9 cellular contexts compared by ENCODE assay signal in genomic region chr11:2304156-2305139, GRCh38. TPM values are rescaled to one million over a fixed set of nuclear protein-coding genes. Genes with fewer than 3 reads are reported as not detected.
DNase-seq lines count a peak whose midpoint lies in the region; ATAC-seq, FAIRE-seq and TF ChIP-seq lines count a peak whose summit lies in the region.
"Had no signal": no experiment of that assay in that cellular context is flagged by ENCODE, and none has a peak within 500 bp of the region (broad histone marks: within the 10 kb centered on the region; RNA-seq: fewer than 3 reads in every experiment).

No MANE protein-coding gene starts in this region.

- H3K79me2 ChIP-seq in trophoblast cell (ENCODE audit: control insufficient read depth, insufficient read depth, low read length, poor library complexity), result no peaks in the 10 kb centered on the region

- CTCF ChIA-PET in Caco-2 (lab: Charles Lee), result interaction anchor here (0.6 to 9.8 kb wide), 22 partner anchors 12 to 1176 kb away, joined by 3 to 128 read pairs (median 4); partner anchors contain the start of gene TSSC4

- DNase-seq in Caco-2 (no peak), T-helper 17 cell (peak in 1 of 3 donors; percentile 2), heart right ventricle (no peak), trophoblast cell (no peak), NCI-H2029 (lab: John Stamatoyannopoulos, UW) (no peak), activated gamma-delta T cell treated with Interleukin-2 at 50 U/mL for 16 hours (no peak), urothelium cell line (ENCODE audit: low spot score) (no peak)

- H3K4me1 ChIP-seq in Caco-2, result peaks cover 45% of the 10 kb centered on the region
- peaks cover 21 to 69% (median 38%) of the 10 kb centered on the region in 9 donors for H3K4me1 ChIP-seq in heart right ventricle
- H3K4me1 ChIP-seq in trophoblast cell (ENCODE audit: control insufficient read depth in 1 of 2, insufficient read depth in 2 of 2, low read length in 2 of 2), result no peaks in the 10 kb centered on the region

- no peaks in the 10 kb centered on the region for H3K36me3 ChIP-seq in Caco-2 (ENCODE audit: control insufficient read depth, insufficient read depth, low read length)
- no peaks in the 10 kb centered on the region for H3K36me3 ChIP-seq in heart right ventricle
- H3K36me3 ChIP-seq in trophoblast cell (ENCODE audit: control insufficient read depth in 1 of 2, insufficient read depth in 2 of 2, low read length in 2 of 2), result no peaks in the 10 kb centered on the region

- H3K9me3 Mint-ChIP-seq in Caco-2 (ENCODE audit: unreplicated experiment), result no peaks in the 10 kb centered on the region

- H3K27ac Mint-ChIP-seq in Caco-2 (ENCODE audit: unreplicated experiment) (peak overlapping the region; percentile 75), T-helper 17 cell (peak overlapping the region; percentile 88)

- H3K27me3 ChIP-seq in Caco-2 (replicated peaks; ENCODE audit: control insufficient read depth, insufficient read depth, low read length), result no peaks in the 10 kb centered on the region
- H3K27me3 ChIP-seq in heart right ventricle, result no peaks in the 10 kb centered on the region
- H3K27me3 ChIP-seq in trophoblast cell (ENCODE audit: insufficient read depth, low read length), result no peaks in the 10 kb centered on the region

- no TSS peak for BruUV-seq in Caco-2 (replicated peaks; lab: Mats Ljungman, UMichigan)

- H3K36me3 Mint-ChIP-seq in Caco-2 (ENCODE audit: insufficient read depth, unreplicated experiment) (no peaks in the 10 kb centered on the region), T-helper 17 cell (ENCODE audit: low read depth) (peaks cover 3% of the 10 kb centered on the region)

- no peak overlapping the region for H2BK12ac ChIP-seq in trophoblast cell (ENCODE audit: low read length)

- H3K27me3 Mint-ChIP-seq in Caco-2 (ENCODE audit: insufficient read depth, unreplicated experiment) (no peaks in the 10 kb centered on the region), T-helper 17 cell (no peaks in the 10 kb centered on the region)

- H3K27ac ChIP-seq in heart right ventricle, result peak overlapping the region; percentile 77 to 96 (median 90)
- H3K27ac ChIP-seq in trophoblast cell (ENCODE audit: low read depth, low read length), result no peak overlapping the region
- H3K27ac ChIP-seq: PC-9 had no signal

- H3K4me3 ChIP-seq in Caco-2 (ENCODE audit: low read depth, low read length), result no peak overlapping the region
- H3K4me3 ChIP-seq in heart right ventricle, result peak overlapping the region in 6 of 10 donors; percentile 18 to 58 (median 22)
- no peak overlapping the region for H3K4me3 ChIP-seq in trophoblast cell (ENCODE audit: low read depth, low read length)
- H3K4me3 ChIP-seq: PC-9 had no signal

- H3K4me1 Mint-ChIP-seq in Caco-2 (ENCODE audit: low read depth, unreplicated experiment) (peaks cover 4% of the 10 kb centered on the region), T-helper 17 cell (peaks cover 27% of the 10 kb centered on the region)

- FAIRE-seq in urothelium cell line (lab: Jason Lieb, UNC), result no peak

- no peak overlapping the region for H4K12ac ChIP-seq in trophoblast cell (ENCODE audit: low read depth, low read length)

- H2AFZ ChIP-seq in trophoblast cell (ENCODE audit: insufficient read depth, low read length, poor library complexity), result no peak overlapping the region
- H2AFZ ChIP-seq: PC-9 had no signal

- H3K23ac ChIP-seq in trophoblast cell (ENCODE audit: low read length), result no peak overlapping the region

- H3K9ac ChIP-seq in trophoblast cell (ENCODE audit: low read length), result no peak overlapping the region

- H3K9me3 ChIP-seq in Caco-2 (no peaks in the 10 kb centered on the region), T-helper 17 cell (ENCODE audit: control insufficient read depth, low read length, poor library complexity, severe bottlenecking) (no peaks in the 10 kb centered on the region), heart right ventricle (no peaks in the 10 kb centered on the region), trophoblast cell (ENCODE audit: insufficient read depth, low read depth, low read length) (peaks cover 2% of the 10 kb centered on the region)

- H3K18ac ChIP-seq in trophoblast cell (ENCODE audit: low read length), result no peak overlapping the region

- no peak for ATAC-seq in T-helper 17 cell
- peak in 2 of 8 donors; percentile 9 to 10 for ATAC-seq in heart right ventricle
- no peak for ATAC-seq in HG03095 (IDR thresholded peaks at IDR 0.05; ENCODE audit: unreplicated experiment)

- WGBS in heart right ventricle, 2 donors, result 57 to 60% methylated on average over 19 to 20 of the region's 20 CpGs
- no CpG with 5 or more reads among the region's 20 CpGs for WGBS in trophoblast cell (ENCODE audit: extremely low coverage, insufficient coverage, insufficient read length)

- H3K4me2 ChIP-seq in trophoblast cell (ENCODE audit: low read length), result no peak overlapping the region
- H3K4me2 ChIP-seq: PC-9 had no signal

- no peak overlapping the region for H4K91ac ChIP-seq in trophoblast cell (ENCODE audit: low read depth, low read length)

- POLR2A ChIA-PET in Caco-2 (lab: Charles Lee), result interaction anchor here (0.5 to 1.9 kb wide), 6 partner anchors 72 to 116 kb away, joined by 3 to 18 read pairs (median 6); partner anchors contain the start of genes CD81 and TSSC4

- intact Hi-C loops in Caco-2 (cut with micrococcal nuclease; ENCODE audit: unreplicated experiment), result loop anchor here (1.0 to 5.0 kb wide), 2 partner anchors 116 to 228 kb away; no protein-coding TSS in a partner anchor
- intact Hi-C loops in heart right ventricle (cut with DNase I), result loop anchor here (1.0 to 10.0 kb wide), 18 partner anchors 70 to 590 kb away; partner anchors contain the start of genes TSSC4 (in 4 of the 10), CD81 (in 2 of the 10) and CDKN1C (in 1 of the 10)

- no peak overlapping the region for H3K4ac ChIP-seq in trophoblast cell (ENCODE audit: low read depth, low read length)

- TF ChIP-seq CTCF in Caco-2 (IDR thresholded peaks at IDR 0.05; ENCODE audit: insufficient read depth in 1 of 2, low read depth in 1 of 2, low read length in 1 of 2, severe bottlenecking in 1 of 2, unreplicated experiment in 1 of 2) (no peak), heart right ventricle (IDR thresholded peaks at IDR 0.05) (no peak)

- H2BK120ac ChIP-seq in trophoblast cell (ENCODE audit: insufficient read depth, low read length, poor library complexity), result no peak overlapping the region

- H2AK5ac ChIP-seq in trophoblast cell (ENCODE audit: low read length), result peak overlapping the region; percentile 22

- H3K14ac ChIP-seq in trophoblast cell (ENCODE audit: low read length), result no peak overlapping the region

- H3K4me3 Mint-ChIP-seq in Caco-2 (ENCODE audit: unreplicated experiment), result peak overlapping the region; percentile 42
- peak overlapping the region; percentile 49 for H3K4me3 Mint-ChIP-seq in T-helper 17 cell

- H2BK5ac ChIP-seq in trophoblast cell (ENCODE audit: low read depth, low read length, poor library complexity), result no peak overlapping the region

- no peak overlapping the region for H4K8ac ChIP-seq in trophoblast cell (ENCODE audit: low read depth, low read length)

- H3K79me1 ChIP-seq in trophoblast cell (ENCODE audit: low read length), result no peaks in the 10 kb centered on the region

RNA-seq across cellular contexts. Expression of gene TSPAN32, which starts 2.6 kb away (rescaled TPM):
- total RNA-seq in Caco-2 (2022), result 0.97 and 1.2 TPM in 2 replicates
- 10 to 100 TPM; 65.7 to 93.2 TPM for total RNA-seq in T-helper 17 cell
- total RNA-seq in heart right ventricle, result 10 to 100 TPM; 16.0 to 26.9 (median 23.3) TPM
- 10 to 100 TPM in 1 of 2 donors, 1 to 10 TPM in 1; 2.3 to 47.5 TPM for polyA plus RNA-seq in heart right ventricle
- polyA plus RNA-seq in trophoblast cell (2013), result not detected in 2 replicates
- total RNA-seq: PC-9 had no signal

RNA-seq across cellular contexts. Expression of gene C11orf21, which starts 2.7 kb away (rescaled TPM):
- 0.09 and 0.21 TPM in 2 replicates for total RNA-seq in Caco-2 (2022)
- total RNA-seq in T-helper 17 cell, result 10 to 100 TPM; 50.1 to 89.1 TPM
- 10 to 100 TPM; 15.1 to 56.2 (median 31.1) TPM for total RNA-seq in heart right ventricle
- 10 to 100 TPM in 1 of 2 donors, 1 to 10 TPM in 1; 2.6 to 73.4 TPM for polyA plus RNA-seq in heart right ventricle
- not detected in 2 replicates for polyA plus RNA-seq in trophoblast cell (2013)
- total RNA-seq: PC-9 had no signal

RNA-seq across cellular contexts. Expression of gene ASCL2, which starts 34.1 kb away (rescaled TPM):
- total RNA-seq in Caco-2 (2022), result 26.6 and 32.5 TPM in 2 replicates
- total RNA-seq in T-helper 17 cell, result under 1 TPM in 1 of 2 donors, not detected in 1; 0.18 TPM
- total RNA-seq in heart right ventricle, result 1 to 10 TPM in 1 of 10 donors, under 1 TPM in 5, not detected in 4; 0.15 to 2.7 (median 0.29) TPM
- polyA plus RNA-seq in heart right ventricle, result under 1 TPM; 0.16 to 0.22 TPM
- 0.59 and 0.60 TPM in 2 replicates for polyA plus RNA-seq in trophoblast cell (2013)
- total RNA-seq: PC-9 had no signal

Comparison
In these comparisons a context has a peak if more than half of its experiments do, and no peak if none do; other contexts are left out.
1. H3K4me3 ChIP-seq: peak in heart right ventricle (6 of 10); none in Caco-2 (single experiment) and trophoblast cell (single experiment).
2. RNA of gene C11orf21, which starts 2.7 kb away (total RNA-seq): 50.1 to 89.1 TPM in T-helper 17 cell and 15.1 to 56.2 TPM in heart right ventricle; 0.09 to 0.21 TPM in Caco-2; every median in the first group is over 10 times any median in the second.